16 cellular contexts compared by ENCODE assay signal in genomic region chr6:136923954-136924291, GRCh38. TPM values are rescaled to one million over a fixed set of nuclear protein-coding genes. Genes with fewer than 3 reads are reported as not detected.
DNase-seq lines count a peak whose midpoint lies in the region; ATAC-seq and TF ChIP-seq lines count a peak whose summit lies in the region.
"Had no signal": no experiment of that assay in that cellular context is flagged by ENCODE, and none has a peak within 500 bp of the region (broad histone marks: within the 10 kb centered on the region; RNA-seq: fewer than 3 reads in every experiment).

No MANE protein-coding gene starts in this region.

- H3K9me3 ChIP-seq in T-helper 17 cell (ENCODE audit: control insufficient read depth, low read length, poor library complexity, severe bottlenecking): no peaks in the 10 kb centered on the region
- H3K9me3 ChIP-seq: psoas muscle had no signal

- peaks cover 22% of the 10 kb centered on the region for H3K4me1 Mint-ChIP-seq in activated CD4-positive, alpha-beta T cell treated with anti-CD3 and anti-CD28 coated beads, Interleukin-2, amount 10 ng/mL, durations not matched to agents 24 days and 14 days
- H3K4me1 Mint-ChIP-seq in T-helper 17 cell (peaks cover 23% of the 10 kb centered on the region), endothelial cell (ENCODE audit: unreplicated experiment) (peaks cover 6% of the 10 kb centered on the region), progenitor cell of endocrine pancreas (ENCODE audit: low read depth) (peaks cover 7% of the 10 kb centered on the region)

- no peaks in the 10 kb centered on the region for H3K36me3 Mint-ChIP-seq in activated CD4-positive, alpha-beta T cell treated with anti-CD3 and anti-CD28 coated beads, Interleukin-2, amount 10 ng/mL, durations not matched to agents 24 days and 14 days (ENCODE audit: low read depth)
- H3K36me3 Mint-ChIP-seq in T-helper 17 cell (ENCODE audit: low read depth) (peaks cover 6% of the 10 kb centered on the region), endothelial cell (ENCODE audit: low read depth, unreplicated experiment) (peaks cover 3% of the 10 kb centered on the region), progenitor cell of endocrine pancreas (ENCODE audit: insufficient read depth) (no peaks in the 10 kb centered on the region)

- H3K27ac Mint-ChIP-seq in activated CD4-positive, alpha-beta T cell treated with anti-CD3 and anti-CD28 coated beads, Interleukin-2, amount 10 ng/mL, durations not matched to agents 24 days and 14 days: peak overlapping the region; percentile 48
- H3K27ac Mint-ChIP-seq in T-helper 17 cell (no peak overlapping the region), endothelial cell (ENCODE audit: unreplicated experiment) (no peak overlapping the region), progenitor cell of endocrine pancreas (no peak overlapping the region)

- peak overlapping the region; percentile 59 for H3K4me3 Mint-ChIP-seq in activated CD4-positive, alpha-beta T cell treated with anti-CD3 and anti-CD28 coated beads, Interleukin-2, amount 10 ng/mL, durations not matched to agents 24 days and 14 days
- H3K4me3 Mint-ChIP-seq in T-helper 17 cell (peak overlapping the region; percentile 88), endothelial cell (ENCODE audit: unreplicated experiment) (peak overlapping the region; percentile 47), progenitor cell of endocrine pancreas (ENCODE audit: low read depth) (peak overlapping the region; percentile 40)

- TF ChIP-seq CTCF in endothelial cell (IDR thresholded peaks at IDR 0.05; ENCODE audit: unreplicated experiment): no peak
- no peak for TF ChIP-seq CTCF in progenitor cell of endocrine pancreas (IDR thresholded peaks at IDR 0.05; ENCODE audit: unreplicated experiment)

- no peak for DNase-seq in activated CD4-positive, alpha-beta T cell treated with anti-CD3 and anti-CD28 coated beads, Interleukin-2, amount 10 ng/mL, durations not matched to agents 24 days and 14 days
- no peak for DNase-seq in activated CD4-positive, alpha-beta T cell treated with anti-CD3 and anti-CD28 coated beads for 1 hour
- DNase-seq in T-helper 17 cell (no peak), endothelial cell (ENCODE audit: low spot score) (no peak), progenitor cell of endocrine pancreas (ENCODE audit: low spot score, unreplicated experiment) (no peak), SHP77 (lab: John Stamatoyannopoulos, UW) (no peak), T-helper 9 cell (no peak)
- no peak for DNase-seq in activated effector memory CD4-positive, alpha-beta T cell treated with Interleukin-2 at 50 U/mL for 16 hours
- DNase-seq: MV-4-11, psoas muscle had no signal

- no peak for ATAC-seq in T-helper 17 cell
- ATAC-seq: K562, left lobe of liver, psoas muscle had no signal

- H3K27me3 Mint-ChIP-seq in activated CD4-positive, alpha-beta T cell treated with anti-CD3 and anti-CD28 coated beads, Interleukin-2, amount 10 ng/mL, durations not matched to agents 24 days and 14 days: peaks cover 52% of the 10 kb centered on the region
- H3K27me3 Mint-ChIP-seq in T-helper 17 cell: peaks cover 51% of the 10 kb centered on the region
- peaks cover 22% of the 10 kb centered on the region for H3K27me3 Mint-ChIP-seq in endothelial cell (ENCODE audit: unreplicated experiment)
- peaks cover 69% of the 10 kb centered on the region for H3K27me3 Mint-ChIP-seq in progenitor cell of endocrine pancreas

- no peaks in the 10 kb centered on the region for H3K9me3 Mint-ChIP-seq in activated CD4-positive, alpha-beta T cell treated with anti-CD3 and anti-CD28 coated beads, Interleukin-2, amount 10 ng/mL, durations not matched to agents 24 days and 14 days
- no peaks in the 10 kb centered on the region for H3K9me3 Mint-ChIP-seq in endothelial cell (ENCODE audit: unreplicated experiment)
- H3K9me3 Mint-ChIP-seq in progenitor cell of endocrine pancreas (ENCODE audit: low read depth): no peaks in the 10 kb centered on the region

- intact Hi-C loops in activated CD4-positive, alpha-beta T cell treated with anti-CD3 and anti-CD28 coated beads, Interleukin-2, amount 10 ng/mL, durations not matched to agents 24 days and 14 days (cut with micrococcal nuclease): loop anchor here (5.0 kb wide), 1 partner anchor 573 kb away; no protein-coding TSS in a partner anchor

RNA-seq across cellular contexts. Expression of gene SLC35D3, which starts 1.8 kb away (rescaled TPM):
- not detected in 2 replicates for total RNA-seq in activated CD4-positive, alpha-beta T cell treated with anti-CD3 and anti-CD28 coated beads, Interleukin-2, amount 10 ng/mL, durations not matched to agents 24 days and 14 days
- total RNA-seq in T-helper 17 cell (1 to 10 TPM in 1 of 2 donors, not detected in 1; 1.6 TPM), endothelial cell (ENCODE audit: unreplicated experiment) (not detected), progenitor cell of endocrine pancreas (0.13 TPM in 1 of 2 replicates, not detected in the other)
- total RNA-seq: A673, chondrocyte, Daoy, endothelial cell of umbilical vein, K562, left lobe of liver, psoas muscle had no signal
